In the genomic region with DNA sequence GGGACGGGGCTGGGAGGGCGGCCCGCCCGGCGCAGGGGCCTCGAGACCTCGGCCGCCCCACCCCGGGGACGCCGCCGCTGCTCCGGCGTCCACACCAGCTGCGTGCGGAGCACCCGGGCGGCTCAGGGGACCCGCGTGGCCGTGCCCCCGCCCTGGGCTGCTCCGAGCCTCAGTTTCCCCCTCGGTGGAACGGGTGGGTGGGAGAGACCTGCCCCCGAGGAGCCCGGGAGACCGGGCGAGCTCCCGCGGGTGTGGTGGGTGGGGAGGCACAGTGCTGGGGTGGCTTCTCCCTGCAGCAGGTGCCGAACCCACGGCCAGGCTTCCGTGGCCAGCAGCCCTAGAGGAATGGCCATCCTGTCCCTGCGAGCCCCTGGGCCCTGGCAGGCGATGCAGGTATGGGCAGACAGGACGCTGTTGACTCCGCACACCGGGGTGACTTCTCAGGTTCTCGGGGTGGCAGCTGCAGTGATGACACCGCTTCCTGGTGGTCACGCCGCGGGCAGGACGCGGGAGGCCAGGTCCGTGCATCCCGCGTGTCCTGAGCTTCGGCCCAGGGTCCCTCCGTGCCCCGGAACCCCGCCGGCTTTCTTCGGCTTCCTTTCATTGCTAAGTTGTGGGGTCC, we compare ENCODE assay signal across 9 cellular contexts. TPM values are rescaled to one million over a fixed set of nuclear protein-coding genes. Genes with fewer than 3 reads are reported as not detected.
DNase-seq lines count a peak whose midpoint lies in the region; ATAC-seq, FAIRE-seq and TF ChIP-seq lines count a peak whose summit lies in the region.
"Had no signal": no experiment of that assay in that cellular context is flagged by ENCODE, and none has a peak within 500 bp of the region (broad histone marks: within the 10 kb centered on the region; RNA-seq: fewer than 3 reads in every experiment).

No MANE protein-coding gene starts in this region.

- H3K9me3 ChIP-seq in A549, result no peaks in the 10 kb centered on the region
- H3K9me3 ChIP-seq in mammary epithelial cell (replicated peaks; ENCODE audit: insufficient read depth, low read length), result no peaks in the 10 kb centered on the region
- H3K9me3 ChIP-seq in mononuclear cell (ENCODE audit: low read depth, low read length), result no peaks in the 10 kb centered on the region

- H4K20me1 ChIP-seq in mammary epithelial cell (ENCODE audit: insufficient read depth, low read length), result no peaks in the 10 kb centered on the region

- peaks cover 2% of the 10 kb centered on the region for H3K36me3 ChIP-seq in mammary epithelial cell (ENCODE audit: insufficient read depth, low read length)

- peaks cover 36% of the 10 kb centered on the region for H3K79me2 ChIP-seq in mammary epithelial cell (ENCODE audit: insufficient read depth, low read length)

- peak overlapping the region; percentile 76 to 90 for H3K27ac ChIP-seq in A549
- no peak overlapping the region for H3K27ac ChIP-seq in HL-60 (replicated peaks)
- no peak overlapping the region for H3K27ac ChIP-seq in mammary epithelial cell (ENCODE audit: insufficient read depth, low read depth, low read length)

- H2AFZ ChIP-seq in mammary epithelial cell (ENCODE audit: low read depth, low read length), result peak overlapping the region; percentile 67

- H3K4me2 ChIP-seq in A549 (peak overlapping the region; percentile 99), mammary epithelial cell (ENCODE audit: insufficient read depth, low read depth, low read length) (peak overlapping the region; percentile 99)

- H3K9ac ChIP-seq in mammary epithelial cell (ENCODE audit: insufficient read depth, low read length), result peak overlapping the region; percentile 23

- H3K4me3 ChIP-seq in A549, result peak overlapping the region; percentile 88
- peak overlapping the region; percentile 44 for H3K4me3 ChIP-seq in HL-60 (replicated peaks; ENCODE audit: insufficient read depth, low read length)
- peak overlapping the region; percentile 64 to 77 (median 73) for H3K4me3 ChIP-seq in mammary epithelial cell (replicated peaks in 1 of 3; ENCODE audit: insufficient read depth in 1 of 3, low read depth in 2 of 3, low read length in 3 of 3)
- H3K4me3 ChIP-seq in mononuclear cell (ENCODE audit: low read length), result peak overlapping the region; percentile 44

- no TSS peak for BruUV-seq in mammary epithelial cell (replicated peaks; lab: Mats Ljungman, UMichigan)

- no peak for FAIRE-seq in A549 (lab: Jason Lieb, UNC)

- peaks cover 11% of the 10 kb centered on the region; the same call in 2 of the 3 replicates for H3K4me1 ChIP-seq in A549
- H3K4me1 ChIP-seq in mammary epithelial cell (ENCODE audit: insufficient read depth, low read length), result peaks cover 13% of the 10 kb centered on the region
- H3K4me1 ChIP-seq in mononuclear cell (ENCODE audit: insufficient read depth, low read length), result peaks cover 45% of the 10 kb centered on the region

- dilution Hi-C loops in mammary epithelial cell (cut with HindIII; ENCODE audit: low sequenced_read_pairs), result no loop called here

- WGBS in A549 (ENCODE audit: missing lambda C conversion rate), result 90% methylated on average over 19 of the region's 55 CpGs
- WGBS in mammary epithelial cell (ENCODE audit: low coverage, missing lambda C conversion rate), result 50% methylated on average over 6 of the region's 55 CpGs

- TF ChIP-seq CTCF in A549 (IDR thresholded peaks at IDR 0.05) (no peak), HL-60 (IDR thresholded peaks at IDR 0.05; ENCODE audit: insufficient read depth, low read length) (no peak), mammary epithelial cell (conservative IDR thresholded peaks at IDR 0.05 in 1 of 2, IDR thresholded peaks at IDR 0.05 in 1 of 2; ENCODE audit: extremely low read depth in 1 of 2, insufficient read depth in 1 of 2, low read depth in 1 of 2, low read length in 2 of 2) (no peak)

- intact Hi-C loops in mammary epithelial cell (cut with micrococcal nuclease), result no loop called here

- no peak for TF ChIP-seq RAD21 in A549 (conservative IDR thresholded peaks at IDR 0.05 in 1 of 2, IDR thresholded peaks at IDR 0.05 in 1 of 2)

- POLR2A ChIA-PET in A549 (lab: Yijun Ruan, JAX), result interaction anchor here (0.6 kb wide), 1 partner anchor 41 kb away, joined by 3 read pairs; no protein-coding TSS in a partner anchor

- TF ChIP-seq EP300 in A549 (IDR thresholded peaks at IDR 0.05), result no peak

- H3K27me3 ChIP-seq in HL-60 (ENCODE audit: insufficient read depth, poor library complexity, severe bottlenecking) (no peaks in the 10 kb centered on the region), mammary epithelial cell (ENCODE audit: insufficient read depth, low read length) (no peaks in the 10 kb centered on the region), mononuclear cell (ENCODE audit: insufficient read depth, low read length) (peaks cover 18% of the 10 kb centered on the region)

- ATAC-seq in A549 (no peak), GM18861 (IDR thresholded peaks at IDR 0.05; ENCODE audit: unreplicated experiment) (no peak)

- no peak for TF ChIP-seq POLR2A in A549 (IDR thresholded peaks at IDR 0.05; ENCODE audit: low read length)

- DNase-seq in A549 (ENCODE audit: low read depth in 1 of 2, low spot score in 1 of 2) (no peak), HL-60 (ENCODE audit: low read depth in 1 of 2, low spot score in 1 of 2) (no peak), mammary epithelial cell (no peak), Kasumi-1 (lab: John Stamatoyannopoulos, UW) (no peak), Ammon's horn (ENCODE audit: low spot score) (no peak), KG1 (lab: John Stamatoyannopoulos, UW) (no peak)
- DNase-seq: NCI-H524 treated with DMSO at 0.1 percent for 48 hours had no signal

- CTCF ChIA-PET in A549 (lab: Yijun Ruan, JAX) (interaction anchor here (0.6 to 1.6 kb wide), 9 partner anchors 9 to 56 kb away, joined by 3 to 7 read pairs (median 4); partner anchors contain the start of gene MC1R), mammary epithelial cell (lab: Charles Lee; ENCODE audit: low non-redundant PET) (no interaction called here)

- in situ Hi-C loops in mammary epithelial cell (cut with MboI; ENCODE audit: low sequenced_read_pairs in 2 of 2), result no loop called here

TF ChIP-seq in A549, 52 proteins besides CTCF, POLR2A, EP300 and RAD21:
- TF ChIP-seq FOSL2 (IDR thresholded peaks at IDR 0.05) (no peak), FOSL2 (CRISPR knock-in tag; IDR thresholded peaks at IDR 0.05) (no peak), TP53 (CRISPR knock-in tag; IDR thresholded peaks at IDR 0.05) (no peak), HOXA7 (CRISPR knock-in tag; IDR thresholded peaks at IDR 0.05) (no peak), KDM1A (IDR thresholded peaks at IDR 0.05; ENCODE audit: low read depth) (no peak)

RNA-seq across cellular contexts. Expression of gene DEF8, which starts 0.7 kb away (rescaled TPM):
- 63.6 and 69.4 TPM in 2 replicates for polyA plus RNA-seq in A549 (2011; rRNA removed)
- polyA plus RNA-seq in A549 (2012; cell fraction: cytosol; rRNA removed), result 154 and 175 TPM in 2 replicates
- 262 and 280 TPM in 2 replicates for polyA plus RNA-seq in A549 (2012; cell fraction: nucleus; rRNA removed)
- 83.0 to 88.7 TPM (median 86.5 TPM) in 3 replicates for polyA plus RNA-seq in A549 (2017; fragmentation: RNase III; extraction: RNeasy Plus Mini Kit Qiagen cat#74134 plus additional on column Dnase treatment)
- polyA minus RNA-seq in A549 (2011; rRNA and poly(A)+ RNA removed), result 38.2 and 39.0 TPM in 2 replicates
- 10 to 100 TPM; 68.3 to 96.1 TPM for total RNA-seq in mammary epithelial cell
- 115 TPM for polyA plus RNA-seq in mammary epithelial cell
- 45.0 TPM for polyA minus RNA-seq in mammary epithelial cell
- total RNA-seq in mononuclear cell, result 46.9 TPM

RNA-seq across cellular contexts. Expression of gene TUBB3, which starts 26.1 kb away (rescaled TPM):
- polyA plus RNA-seq in A549 (2011; rRNA removed) (48.8 and 48.9 TPM in 2 replicates), A549 (2017; fragmentation: RNase III; extraction: RNeasy Plus Mini Kit Qiagen cat#74134 plus additional on column Dnase treatment) (152 to 180 TPM (median 163 TPM) in 3 replicates), mammary epithelial cell (110 TPM)
- 289 and 332 TPM in 2 replicates for polyA plus RNA-seq in A549 (2012; cell fraction: cytosol; rRNA removed)
- polyA plus RNA-seq in A549 (2012; cell fraction: nucleus; rRNA removed), result 483 and 655 TPM in 2 replicates
- 73.7 and 103 TPM in 2 replicates for polyA minus RNA-seq in A549 (2011; rRNA and poly(A)+ RNA removed)
- total RNA-seq in mammary epithelial cell (100 to 1,000 TPM in 1 of 2 donors, 10 to 100 TPM in 1; 99.5 to 103 TPM), mononuclear cell (0.21 TPM)
- polyA minus RNA-seq in mammary epithelial cell, result 135 TPM

RNA-seq across cellular contexts. Expression of gene MC1R, which starts 30.6 kb away (rescaled TPM):
- polyA plus RNA-seq in A549 (2011; rRNA removed), result 7.4 and 8.0 TPM in 2 replicates
- 8.8 and 9.5 TPM in 2 replicates for polyA plus RNA-seq in A549 (2012; cell fraction: cytosol; rRNA removed)
- polyA plus RNA-seq in A549 (2012; cell fraction: nucleus; rRNA removed), result 44.8 and 58.2 TPM in 2 replicates
- polyA plus RNA-seq in A549 (2017; fragmentation: RNase III; extraction: RNeasy Plus Mini Kit Qiagen cat#74134 plus additional on column Dnase treatment), result 6.1 to 9.2 TPM (median 8.0 TPM) in 3 replicates
- polyA minus RNA-seq in A549 (2011; rRNA and poly(A)+ RNA removed), result 8.0 and 10.7 TPM in 2 replicates
- total RNA-seq in mammary epithelial cell, result 1 to 10 TPM; 1.7 to 6.8 TPM
- 1.7 TPM for polyA plus RNA-seq in mammary epithelial cell
- polyA minus RNA-seq in mammary epithelial cell, result not detected
- total RNA-seq in mononuclear cell, result 2.7 TPM

Comparison
In these comparisons a context has a peak if more than half of its experiments do, and no peak if none do; other contexts are left out.
1. H3K27ac ChIP-seq: peak in A549 (2 of 2); none in HL-60 (single experiment) and mammary epithelial cell (single experiment).
2. RNA of gene TUBB3, which starts 26.1 kb away (total RNA-seq): 99.5 to 103 TPM in mammary epithelial cell; 0.21 TPM in mononuclear cell (single experiment); every median in the first group is over 10 times any median in the second.
3. Peak in every context shown above with its lines, with median percentiles within 50 percentile points of each other: H3K4me3 ChIP-seq.